ENCODE assay signal across 18 cellular contexts in genomic region chr1:97396463-97396862, GRCh38.
DNase-seq lines count a peak whose midpoint lies in the region; ATAC-seq and TF ChIP-seq lines count a peak whose summit lies in the region.
"Had no signal": no experiment of that assay in that cellular context is flagged by ENCODE, and none has a peak within 500 bp of the region (broad histone marks: within the 10 kb centered on the region; RNA-seq: fewer than 3 reads in every experiment).

No MANE protein-coding gene starts in this region.

- H3K79me2 ChIP-seq in PC-3 (ENCODE audit: low read length): no peaks in the 10 kb centered on the region

- no TSS peak for BruUV-seq in PC-3 (replicated peaks; lab: Mats Ljungman, UMichigan)

- H3K9me3 ChIP-seq in PC-3 (ENCODE audit: low read length): no peaks in the 10 kb centered on the region

- no peaks in the 10 kb centered on the region; the same call in 1 of the 2 replicates for H4K20me1 ChIP-seq in PC-3 (ENCODE audit: low read length)

- TF ChIP-seq CTCF in astrocyte of the spinal cord (IDR thresholded peaks at IDR 0.05; ENCODE audit: low read depth, low read length) (no peak), PC-3 (conservative IDR thresholded peaks at IDR 0.05; ENCODE audit: low read depth, low read length) (no peak)

- no peaks in the 10 kb centered on the region for H3K36me3 ChIP-seq in PC-3 (ENCODE audit: low read depth, low read length)

- ATAC-seq in Right ventricle myocardium superior (ENCODE audit: poor library complexity): no peak
- ATAC-seq in PC-3: no peak
- ATAC-seq: GM23338, Panc1, Right ventricle myocardium inferior had no signal

- no peaks in the 10 kb centered on the region for H3K4me1 ChIP-seq in PC-3 (ENCODE audit: insufficient read depth, low read length)

- DNase-seq in AG20443 (ENCODE audit: low spot score): peak; percentile 21
- peak; percentile 11 for DNase-seq in HS-5 (ENCODE audit: low read depth)
- peak; percentile 32 for DNase-seq in astrocyte of the spinal cord (ENCODE audit: low read depth, low spot score)
- peak; percentile 8 for DNase-seq in kidney tubule cell (ENCODE audit: low spot score)
- no peak for DNase-seq in Right ventricle myocardium superior
- no peak for DNase-seq in activated CD8-positive, alpha-beta memory T cell treated with anti-CD3 and anti-CD28 coated beads, Interleukin-2, amount 50 U/mL, for 48 hours
- no peak for DNase-seq in PC-3
- no peak for DNase-seq in superior temporal gyrus (ENCODE audit: extremely low spot score)
- DNase-seq: DMS 273 treated with DMSO at 0.1 percent for 48 hours, MM.1S, NCI-H1092 treated with DMSO at 0.1 percent for 48 hours, NCI-H2081 treated with DMSO at 0.1 percent for 48 hours, NCI-H510A treated with DMSO at 0.1 percent for 48 hours had no signal

- no peaks in the 10 kb centered on the region for H3K27me3 ChIP-seq in PC-3 (ENCODE audit: low read length)

- no peaks in the 10 kb centered on the region for H3F3A ChIP-seq in PC-3 (ENCODE audit: low read length, unreplicated experiment)

- intact Hi-C loops in Right ventricle myocardium superior (cut with DNase I) (no loop called here), PC-3 (cut with micrococcal nuclease) (no loop called here)

- H3K4me2 ChIP-seq in PC-3 (ENCODE audit: low read length): no peak overlapping the region
- H3K4me2 ChIP-seq: GM23338 had no signal

- in situ Hi-C loops in astrocyte of the spinal cord (cut with HindIII; ENCODE audit: low sequenced_read_pairs): no loop called here

- no peak overlapping the region for H3K27ac ChIP-seq in PC-3 (ENCODE audit: low read length)
- H3K27ac ChIP-seq: C4-2B, SK-N-MC had no signal

- POLR2A ChIA-PET in PC-3 (lab: Charles Lee; ENCODE audit: unreplicated experiment): interaction anchor here (0.6 kb wide), 1 partner anchor 19 kb away, joined by 3 read pairs; no protein-coding TSS in a partner anchor

- no peak overlapping the region for H3K9ac ChIP-seq in PC-3 (ENCODE audit: low read length)

- H2AFZ ChIP-seq in PC-3 (ENCODE audit: low read length): no peak overlapping the region
- H2AFZ ChIP-seq: GM23338 had no signal

- H3K4me3 ChIP-seq in astrocyte of the spinal cord (ENCODE audit: low read depth, low read length) (no peak overlapping the region), PC-3 (ENCODE audit: low read length) (no peak overlapping the region)
- H3K4me3 ChIP-seq: GM23338, SK-N-MC had no signal

- no peaks in the 10 kb centered on the region for H3K9me2 ChIP-seq in PC-3 (replicated peaks; ENCODE audit: low read length)

- CTCF ChIA-PET in PC-3 (lab: Charles Lee): no interaction called here

Comparison
In these comparisons a context has a peak if more than half of its experiments do, and no peak if none do; other contexts are left out.
1. DNase-seq: peak in AG20443 (single experiment), HS-5 (single experiment), astrocyte of the spinal cord (single experiment) and kidney tubule cell (single experiment); none in Right ventricle myocardium superior (single experiment), activated CD8-positive, alpha-beta memory T cell treated with anti-CD3 and anti-CD28 coated beads, Interleukin-2, amount 50 U/mL, for 48 hours (single experiment), PC-3 (single experiment) and superior temporal gyrus (single experiment).